31 cellular contexts compared by ENCODE assay signal in genomic region chr16:17729820-17730219, GRCh38.
"Had no signal": no experiment of that assay in that cellular context is flagged by ENCODE, and none has a peak within 500 bp of the region (broad histone marks: within the 10 kb centered on the region; RNA-seq: fewer than 3 reads in every experiment).

No MANE protein-coding gene starts in this region.

- H3K36me3 ChIP-seq: adrenal gland, brain microvascular endothelial cell, breast epithelium had no signal

- DNase-seq: activated B cell treated with CpG ODN at 0.5 μM for 24 hours; activated CD4-positive, alpha-beta memory T cell treated with anti-CD3 and anti-CD28 coated beads for 36 hours; activated CD4-positive, alpha-beta T cell treated with anti-CD3 and anti-CD28 coated beads for 4 hours; activated CD4-positive, alpha-beta T cell treated with anti-CD3 and anti-CD28 coated beads, Interleukin-2, amount 10 ng/mL, durations not matched to agents 24 days and 14 days; activated CD4-positive, alpha-beta T cell treated with anti-CD3 and anti-CD28 coated beads, Interleukin-2, amount 50 U/mL, for 1 hour; activated CD4-positive, alpha-beta T cell treated with anti-CD3 and anti-CD28 coated beads, Interleukin-2, amount 50 U/mL, for 4 hours; activated CD4-positive, CD25-positive, alpha-beta regulatory T cell treated with anti-CD3 and anti-CD28 coated beads, Interleukin-2, amount 50 U/mL, for 72 hours; activated CD8-positive, alpha-beta memory T cell treated with anti-CD3 and anti-CD28 coated beads, Interleukin-2, amount 50 U/mL, for 4 hours; activated CD8-positive, alpha-beta T cell treated with anti-CD3 and anti-CD28 coated beads for 36 hours; activated effector memory CD4-positive, alpha-beta T cell treated with Interleukin-2 at 50 U/mL for 16 hours; activated gamma-delta T cell; activated naive CD4-positive, alpha-beta T cell treated with anti-CD3 and anti-CD28 coated beads, Interleukin-2, amount 10 ng/mL, durations not matched to agents 7 days and 5 days; activated naive CD4-positive, alpha-beta T cell treated with Interleukin-2 at 50 U/mL for 16 hours; activated naive CD8-positive, alpha-beta T cell treated with anti-CD3 and anti-CD28 coated beads for 36 hours; activated T-cell treated with anti-CD3 and anti-CD28 coated beads for 4 hours; activated T-cell treated with anti-CD3 and anti-CD28 coated beads, Interleukin-2, amount 50 U/mL, for 1 hour; activated T-cell treated with anti-CD3 and anti-CD28 coated beads, Interleukin-2, amount 50 U/mL, for 4 hours; activated T-cell treated with anti-CD3 and anti-CD28 coated beads, Interleukin-2, amount 50 U/mL, for 72 hours; adrenal gland; amniotic stem cell; aorta; body of pancreas; brain microvascular endothelial cell; central memory CD4-positive, alpha-beta T cell; T-helper 1 cell; T-helper 2 cell; T-helper 9 cell had no signal

- H3K4me3 ChIP-seq: adrenal gland, body of pancreas, breast epithelium had no signal

- H3K27me3 ChIP-seq: adrenal gland, body of pancreas, brain microvascular endothelial cell, breast epithelium had no signal

- H3K4me1 ChIP-seq: adrenal gland, body of pancreas, breast epithelium had no signal

- H3K27ac ChIP-seq: adrenal gland, body of pancreas, brain microvascular endothelial cell, breast epithelium, VCaP had no signal

- FAIRE-seq: astrocyte, TTC549 had no signal

- H3K9me3 ChIP-seq: adrenal gland, body of pancreas had no signal
